Comparison of ENCODE assay signal across 1 cellular context in the genomic region with DNA sequence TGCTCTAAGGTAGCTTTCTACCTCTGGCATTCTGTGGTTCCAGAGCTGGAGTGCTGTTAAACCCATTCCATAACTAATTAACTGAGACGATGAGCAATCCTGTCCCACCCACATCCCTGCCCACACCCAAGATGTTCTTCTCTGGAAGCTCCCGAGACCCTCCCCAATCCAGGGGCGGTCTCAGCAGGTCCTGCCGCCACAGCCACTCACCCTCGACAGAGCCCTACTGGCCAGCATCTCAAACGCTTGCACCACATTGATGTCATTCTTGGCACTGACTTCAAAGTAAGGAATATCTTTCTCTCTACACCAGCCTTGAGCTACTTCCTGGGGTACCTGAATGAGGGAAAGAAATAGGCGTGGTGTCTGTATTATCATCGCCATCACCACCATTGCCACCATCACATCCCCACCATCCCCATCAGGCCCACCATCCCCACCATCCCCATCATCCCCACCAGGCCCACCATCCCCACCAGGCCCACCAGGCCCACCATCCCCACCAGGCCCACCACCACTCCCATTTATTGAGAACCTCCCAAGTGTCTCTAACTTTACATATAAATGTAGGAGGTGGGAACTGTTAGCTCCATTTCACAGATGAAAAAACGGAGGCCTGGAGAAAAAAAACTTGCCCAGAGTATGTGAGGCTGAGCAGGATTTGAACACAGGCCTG.
TF ChIP-seq lines count a peak whose summit lies in the region.

No MANE protein-coding gene starts in this region.

TF ChIP-seq in HepG2, 621 proteins besides CTCF, POLR2A, EP300 and RAD21:
- TF ChIP-seq MATR3 (CRISPR knock-in tag; IDR thresholded peaks at IDR 0.05) (no peak), HCFC1 (IDR thresholded peaks at IDR 0.05; ENCODE audit: low read depth, low read length) (no peak), ZNF432 (CRISPR knock-in tag; IDR thresholded peaks at IDR 0.05; ENCODE audit: borderline replicate concordance) (no peak)
- TF ChIP-seq, protein P1, sequence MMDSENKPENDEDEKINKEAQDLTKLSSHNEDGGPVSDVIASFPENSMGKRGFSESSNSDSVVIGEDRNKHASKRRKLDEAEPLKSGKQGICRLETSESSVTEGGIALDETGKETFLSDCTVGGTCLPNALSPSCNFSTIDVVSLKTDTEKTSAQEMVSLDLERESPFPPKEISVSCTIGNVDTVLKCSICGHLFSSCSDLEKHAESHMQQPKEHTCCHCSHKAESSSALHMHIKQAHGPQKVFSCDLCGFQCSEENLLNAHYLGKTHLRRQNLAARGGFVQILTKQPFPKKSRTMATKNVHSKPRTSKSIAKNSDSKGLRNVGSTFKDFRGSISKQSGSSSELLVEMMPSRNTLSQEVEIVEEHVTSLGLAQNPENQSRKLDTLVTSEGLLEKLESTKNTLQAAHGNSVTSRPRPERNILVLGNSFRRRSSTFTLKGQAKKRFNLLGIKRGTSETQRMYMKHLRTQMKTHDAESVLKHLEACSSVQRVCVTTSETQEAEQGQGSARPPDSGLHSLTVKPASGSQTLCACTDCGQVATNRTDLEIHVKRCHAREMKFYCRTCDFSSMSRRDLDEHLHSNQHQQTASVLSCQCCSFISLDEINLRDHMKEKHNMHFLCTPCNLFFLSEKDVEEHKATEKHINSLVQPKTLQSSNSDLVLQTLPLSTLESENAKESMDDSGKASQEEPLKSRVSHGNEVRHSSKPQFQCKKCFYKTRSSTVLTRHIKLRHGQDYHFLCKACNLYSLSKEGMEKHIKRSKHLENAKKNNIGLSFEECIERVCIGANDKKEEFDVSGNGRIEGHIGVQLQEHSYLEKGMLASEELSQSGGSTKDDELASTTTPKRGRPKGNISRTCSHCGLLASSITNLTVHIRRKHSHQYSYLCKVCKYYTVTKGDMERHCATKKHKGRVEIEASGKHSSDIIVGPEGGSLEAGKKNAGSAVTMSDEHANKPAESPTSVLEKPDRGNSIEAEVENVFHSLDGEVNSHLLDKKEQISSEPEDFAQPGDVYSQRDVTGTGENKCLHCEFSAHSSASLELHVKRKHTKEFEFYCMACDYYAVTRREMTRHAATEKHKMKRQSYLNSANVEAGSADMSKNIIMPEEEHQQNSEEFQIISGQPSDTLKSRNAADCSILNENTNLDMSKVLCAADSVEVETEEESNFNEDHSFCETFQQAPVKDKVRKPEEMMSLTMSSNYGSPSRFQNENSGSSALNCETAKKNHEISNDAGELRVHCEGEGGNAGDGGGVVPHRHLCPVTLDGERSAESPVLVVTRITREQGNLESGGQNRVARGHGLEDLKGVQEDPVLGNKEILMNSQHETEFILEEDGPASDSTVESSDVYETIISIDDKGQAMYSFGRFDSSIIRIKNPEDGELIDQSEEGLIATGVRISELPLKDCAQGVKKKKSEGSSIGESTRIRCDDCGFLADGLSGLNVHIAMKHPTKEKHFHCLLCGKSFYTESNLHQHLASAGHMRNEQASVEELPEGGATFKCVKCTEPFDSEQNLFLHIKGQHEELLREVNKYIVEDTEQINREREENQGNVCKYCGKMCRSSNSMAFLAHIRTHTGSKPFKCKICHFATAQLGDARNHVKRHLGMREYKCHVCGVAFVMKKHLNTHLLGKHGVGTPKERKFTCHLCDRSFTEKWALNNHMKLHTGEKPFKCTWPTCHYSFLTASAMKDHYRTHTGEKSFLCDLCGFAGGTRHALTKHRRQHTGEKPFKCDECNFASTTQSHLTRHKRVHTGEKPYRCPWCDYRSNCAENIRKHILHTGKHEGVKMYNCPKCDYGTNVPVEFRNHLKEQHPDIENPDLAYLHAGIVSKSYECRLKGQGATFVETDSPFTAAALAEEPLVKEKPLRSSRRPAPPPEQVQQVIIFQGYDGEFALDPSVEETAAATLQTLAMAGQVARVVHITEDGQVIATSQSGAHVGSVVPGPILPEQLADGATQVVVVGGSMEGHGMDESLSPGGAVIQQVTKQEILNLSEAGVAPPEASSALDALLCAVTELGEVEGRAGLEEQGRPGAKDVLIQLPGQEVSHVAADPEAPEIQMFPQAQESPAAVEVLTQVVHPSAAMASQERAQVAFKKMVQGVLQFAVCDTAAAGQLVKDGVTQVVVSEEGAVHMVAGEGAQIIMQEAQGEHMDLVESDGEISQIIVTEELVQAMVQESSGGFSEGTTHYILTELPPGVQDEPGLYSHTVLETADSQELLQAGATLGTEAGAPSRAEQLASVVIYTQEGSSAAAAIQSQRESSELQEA (CRISPR knock-in tag; IDR thresholded peaks at IDR 0.05; ENCODE audit: not compliant biosample characterization), result no peak
- TF ChIP-seq, protein P2, sequence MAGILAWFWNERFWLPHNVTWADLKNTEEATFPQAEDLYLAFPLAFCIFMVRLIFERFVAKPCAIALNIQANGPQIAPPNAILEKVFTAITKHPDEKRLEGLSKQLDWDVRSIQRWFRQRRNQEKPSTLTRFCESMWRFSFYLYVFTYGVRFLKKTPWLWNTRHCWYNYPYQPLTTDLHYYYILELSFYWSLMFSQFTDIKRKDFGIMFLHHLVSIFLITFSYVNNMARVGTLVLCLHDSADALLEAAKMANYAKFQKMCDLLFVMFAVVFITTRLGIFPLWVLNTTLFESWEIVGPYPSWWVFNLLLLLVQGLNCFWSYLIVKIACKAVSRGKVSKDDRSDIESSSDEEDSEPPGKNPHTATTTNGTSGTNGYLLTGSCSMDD (CRISPR knock-in tag; IDR thresholded peaks at IDR 0.05), result no peak
- TF ChIP-seq, protein P3, sequence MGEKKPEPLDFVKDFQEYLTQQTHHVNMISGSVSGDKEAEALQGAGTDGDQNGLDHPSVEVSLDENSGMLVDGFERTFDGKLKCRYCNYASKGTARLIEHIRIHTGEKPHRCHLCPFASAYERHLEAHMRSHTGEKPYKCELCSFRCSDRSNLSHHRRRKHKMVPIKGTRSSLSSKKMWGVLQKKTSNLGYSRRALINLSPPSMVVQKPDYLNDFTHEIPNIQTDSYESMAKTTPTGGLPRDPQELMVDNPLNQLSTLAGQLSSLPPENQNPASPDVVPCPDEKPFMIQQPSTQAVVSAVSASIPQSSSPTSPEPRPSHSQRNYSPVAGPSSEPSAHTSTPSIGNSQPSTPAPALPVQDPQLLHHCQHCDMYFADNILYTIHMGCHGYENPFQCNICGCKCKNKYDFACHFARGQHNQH (CRISPR knock-in tag; IDR thresholded peaks at IDR 0.05), result no peak
